1 cellular context compared by ENCODE assay signal in the genomic region with DNA sequence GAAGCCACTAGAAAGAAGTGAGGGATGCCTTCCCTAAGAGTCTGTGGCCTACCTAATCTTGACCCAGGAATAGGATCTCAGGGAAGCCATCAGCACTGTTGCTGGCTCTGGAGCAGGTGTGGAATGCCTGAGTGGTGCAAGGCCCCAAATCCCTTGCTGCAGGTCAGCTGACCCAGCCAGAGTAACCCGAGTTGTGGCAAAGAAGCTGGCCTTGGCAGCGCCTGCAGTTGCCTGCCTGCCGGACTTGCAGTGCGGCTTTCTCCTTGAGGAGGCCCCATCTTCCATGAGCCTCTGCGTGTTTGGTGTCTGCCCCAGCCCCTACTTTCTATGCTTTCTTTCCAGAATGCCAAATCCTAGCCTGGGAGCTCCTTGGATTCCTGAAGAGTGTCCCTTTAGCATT.
TF ChIP-seq lines count a peak whose summit lies in the region.

No MANE protein-coding gene starts in this region.

TF ChIP-seq in GM23338, 12 proteins besides CTCF, POLR2A, EP300 and RAD21 (continued from another document):
- TF ChIP-seq, protein P1, sequence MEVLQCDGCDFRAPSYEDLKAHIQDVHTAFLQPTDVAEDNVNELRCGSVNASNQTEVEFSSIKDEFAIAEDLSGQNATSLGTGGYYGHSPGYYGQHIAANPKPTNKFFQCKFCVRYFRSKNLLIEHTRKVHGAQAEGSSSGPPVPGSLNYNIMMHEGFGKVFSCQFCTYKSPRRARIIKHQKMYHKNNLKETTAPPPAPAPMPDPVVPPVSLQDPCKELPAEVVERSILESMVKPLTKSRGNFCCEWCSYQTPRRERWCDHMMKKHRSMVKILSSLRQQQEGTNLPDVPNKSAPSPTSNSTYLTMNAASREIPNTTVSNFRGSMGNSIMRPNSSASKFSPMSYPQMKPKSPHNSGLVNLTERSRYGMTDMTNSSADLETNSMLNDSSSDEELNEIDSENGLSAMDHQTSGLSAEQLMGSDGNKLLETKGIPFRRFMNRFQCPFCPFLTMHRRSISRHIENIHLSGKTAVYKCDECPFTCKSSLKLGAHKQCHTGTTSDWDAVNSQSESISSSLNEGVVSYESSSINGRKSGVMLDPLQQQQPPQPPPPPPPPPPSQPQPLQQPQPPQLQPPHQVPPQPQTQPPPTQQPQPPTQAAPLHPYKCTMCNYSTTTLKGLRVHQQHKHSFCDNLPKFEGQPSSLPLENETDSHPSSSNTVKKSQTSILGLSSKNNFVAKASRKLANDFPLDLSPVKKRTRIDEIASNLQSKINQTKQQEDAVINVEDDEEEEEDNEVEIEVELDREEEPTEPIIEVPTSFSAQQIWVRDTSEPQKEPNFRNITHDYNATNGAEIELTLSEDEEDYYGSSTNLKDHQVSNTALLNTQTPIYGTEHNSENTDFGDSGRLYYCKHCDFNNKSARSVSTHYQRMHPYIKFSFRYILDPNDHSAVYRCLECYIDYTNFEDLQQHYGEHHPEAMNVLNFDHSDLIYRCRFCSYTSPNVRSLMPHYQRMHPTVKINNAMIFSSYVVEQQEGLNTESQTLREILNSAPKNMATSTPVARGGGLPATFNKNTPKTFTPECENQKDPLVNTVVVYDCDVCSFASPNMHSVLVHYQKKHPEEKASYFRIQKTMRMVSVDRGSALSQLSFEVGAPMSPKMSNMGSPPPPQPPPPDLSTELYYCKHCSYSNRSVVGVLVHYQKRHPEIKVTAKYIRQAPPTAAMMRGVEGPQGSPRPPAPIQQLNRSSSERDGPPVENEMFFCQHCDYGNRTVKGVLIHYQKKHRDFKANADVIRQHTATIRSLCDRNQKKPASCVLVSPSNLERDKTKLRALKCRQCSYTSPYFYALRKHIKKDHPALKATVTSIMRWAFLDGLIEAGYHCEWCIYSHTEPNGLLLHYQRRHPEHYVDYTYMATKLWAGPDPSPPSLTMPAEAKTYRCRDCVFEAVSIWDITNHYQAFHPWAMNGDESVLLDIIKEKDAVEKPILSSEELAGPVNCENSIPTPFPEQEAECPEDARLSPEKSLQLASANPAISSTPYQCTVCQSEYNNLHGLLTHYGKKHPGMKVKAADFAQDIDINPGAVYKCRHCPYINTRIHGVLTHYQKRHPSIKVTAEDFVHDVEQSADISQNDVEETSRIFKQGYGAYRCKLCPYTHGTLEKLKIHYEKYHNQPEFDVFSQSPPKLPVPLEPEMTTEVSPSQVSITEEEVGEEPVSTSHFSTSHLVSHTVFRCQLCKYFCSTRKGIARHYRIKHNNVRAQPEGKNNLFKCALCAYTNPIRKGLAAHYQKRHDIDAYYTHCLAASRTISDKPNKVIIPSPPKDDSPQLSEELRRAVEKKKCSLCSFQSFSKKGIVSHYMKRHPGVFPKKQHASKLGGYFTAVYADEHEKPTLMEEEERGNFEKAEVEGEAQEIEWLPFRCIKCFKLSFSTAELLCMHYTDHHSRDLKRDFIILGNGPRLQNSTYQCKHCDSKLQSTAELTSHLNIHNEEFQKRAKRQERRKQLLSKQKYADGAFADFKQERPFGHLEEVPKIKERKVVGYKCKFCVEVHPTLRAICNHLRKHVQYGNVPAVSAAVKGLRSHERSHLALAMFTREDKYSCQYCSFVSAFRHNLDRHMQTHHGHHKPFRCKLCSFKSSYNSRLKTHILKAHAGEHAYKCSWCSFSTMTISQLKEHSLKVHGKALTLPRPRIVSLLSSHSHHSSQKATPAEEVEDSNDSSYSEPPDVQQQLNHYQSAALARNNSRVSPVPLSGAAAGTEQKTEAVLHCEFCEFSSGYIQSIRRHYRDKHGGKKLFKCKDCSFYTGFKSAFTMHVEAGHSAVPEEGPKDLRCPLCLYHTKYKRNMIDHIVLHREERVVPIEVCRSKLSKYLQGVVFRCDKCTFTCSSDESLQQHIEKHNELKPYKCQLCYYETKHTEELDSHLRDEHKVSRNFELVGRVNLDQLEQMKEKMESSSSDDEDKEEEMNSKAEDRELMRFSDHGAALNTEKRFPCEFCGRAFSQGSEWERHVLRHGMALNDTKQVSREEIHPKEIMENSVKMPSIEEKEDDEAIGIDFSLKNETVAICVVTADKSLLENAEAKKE (CRISPR knock-in tag; IDR thresholded peaks at IDR 0.05), result no peak
